In genomic region chr10:8235253-8236027, GRCh38 we compare ENCODE assay signal across 2 cellular contexts.
TF ChIP-seq lines count a peak whose summit lies in the region.

No MANE protein-coding gene starts in this region.

TF ChIP-seq in HEK293T, 16 proteins besides CTCF, POLR2A, EP300 and RAD21 (continued from another document):
- TF ChIP-seq FOXM1 (IDR thresholded peaks at IDR 0.05; ENCODE audit: borderline replicate concordance) (no peak), ELF4 (IDR thresholded peaks at IDR 0.05) (no peak), NFRKB (IDR thresholded peaks at IDR 0.05) (no peak), BHLHE40 (IDR thresholded peaks at IDR 0.05; ENCODE audit: borderline replicate concordance) (no peak), FOXK2 (IDR thresholded peaks at IDR 0.05) (no peak), SUZ12 (IDR thresholded peaks at IDR 0.05) (no peak)

TF ChIP-seq in WTC11, 78 proteins besides CTCF, POLR2A, EP300 and RAD21 (continued from another document):
- TF ChIP-seq ARID4B (CRISPR knock-in tag; IDR thresholded peaks at IDR 0.05; ENCODE audit: borderline replicate concordance) (no peak), NR2C2 (CRISPR knock-in tag; IDR thresholded peaks at IDR 0.05) (no peak)
TF ChIP-seq in WTC11: peak in this region for 0.
